ENCODE assay signal across 30 cellular contexts in genomic region chr6:94559829-94560537, GRCh38.
"Had no signal": no experiment of that assay in that cellular context is flagged by ENCODE, and none has a peak within 500 bp of the region (broad histone marks: within the 10 kb centered on the region; RNA-seq: fewer than 3 reads in every experiment).

No MANE protein-coding gene starts in this region.

- DNase-seq: activated CD4-positive, alpha-beta T cell treated with anti-CD3 and anti-CD28 coated beads, Interleukin-2, amount 10 ng/mL, durations not matched to agents 24 days and 14 days; activated CD4-positive, alpha-beta T cell treated with anti-CD3 and anti-CD28 coated beads, Interleukin-2, amount 50 U/mL, for 4 hours; activated CD8-positive, alpha-beta T cell treated with anti-CD3 and anti-CD28 coated beads for 36 hours; activated gamma-delta T cell treated with Interleukin-2 at 50 U/mL for 16 hours; activated naive CD4-positive, alpha-beta T cell treated with anti-CD3 and anti-CD28 coated beads for 36 hours; activated T-cell treated with anti-CD3 and anti-CD28 coated beads, Interleukin-2, amount 50 U/mL, for 24 hours; adrenal gland; body of pancreas; MM.1S; MV-4-11; NCI-H1092; NCI-H1436 treated with DMSO at 0.1 percent for 48 hours; NCI-H1694 treated with DMSO at 0.1 percent for 48 hours; NCI-H2029; NCI-H510A; NCI-H526; NCI-H748 treated with DMSO at 0.1 percent for 48 hours; NK-92 treated with Interleukin-12 subunit alpha and Interleukin-12 subunit beta, amount 100 ng/mL, for 24 hours; PC-3; Peyer's patch; RPMI8226; SHP77 treated with DMSO at 0.1 percent for 48 hours; SK-N-SH; T-helper 1 cell; T-helper 2 cell; T-helper 9 cell; WERI-Rb-1 had no signal

- H3K9me3 ChIP-seq: adrenal gland, body of pancreas, breast epithelium, Peyer's patch, SJSA1, SK-N-SH had no signal

- FAIRE-seq: astrocyte had no signal

- H3K36me3 ChIP-seq: adrenal gland, breast epithelium, Peyer's patch, SJSA1, WERI-Rb-1 had no signal

- H3K4me1 ChIP-seq: adrenal gland, body of pancreas, breast epithelium, Peyer's patch, SJSA1 had no signal

- H3K27me3 ChIP-seq: adrenal gland, body of pancreas, breast epithelium, Peyer's patch, SJSA1 had no signal

- H3K4me2 ChIP-seq: SK-N-SH had no signal

- H3K4me3 ChIP-seq: adrenal gland, body of pancreas, breast epithelium, Peyer's patch, SJSA1 had no signal

- H3K27ac ChIP-seq: adrenal gland, body of pancreas, breast epithelium, Peyer's patch, SJSA1, WERI-Rb-1 had no signal

- H3K9ac ChIP-seq: SK-N-SH had no signal
